8 cellular contexts compared by ENCODE assay signal in genomic region chr5:131423056-131423455, GRCh38.
DNase-seq lines count a peak whose midpoint lies in the region; ATAC-seq and TF ChIP-seq lines count a peak whose summit lies in the region.

No MANE protein-coding gene starts in this region.

- peaks cover 19% of the 10 kb centered on the region for H3K4me1 Mint-ChIP-seq in activated CD8-positive, alpha-beta T cell treated with anti-CD3 and anti-CD28 coated beads for 36 hours (ENCODE audit: low read depth)
- peaks cover 5% of the 10 kb centered on the region for H3K4me1 Mint-ChIP-seq in activated CD8-positive, alpha-beta T cell treated with anti-CD3 and anti-CD28 coated beads, Interleukin-2, amount 10 ng/mL, durations not matched to agents 7 days and 5 days (ENCODE audit: low read depth)

- intact Hi-C loops in activated CD8-positive, alpha-beta T cell treated with anti-CD3 and anti-CD28 coated beads for 36 hours (cut with micrococcal nuclease), result loop anchor here (10.0 kb wide), 1 partner anchor 582 kb away; no protein-coding TSS in a partner anchor

- peak overlapping the region; percentile 57 for H3K27ac Mint-ChIP-seq in activated CD8-positive, alpha-beta T cell treated with anti-CD3 and anti-CD28 coated beads for 36 hours
- H3K27ac Mint-ChIP-seq in activated CD8-positive, alpha-beta T cell treated with anti-CD3 and anti-CD28 coated beads, Interleukin-2, amount 10 ng/mL, durations not matched to agents 7 days and 5 days, result no peak overlapping the region

- POLR2A ChIA-PET in activated CD8-positive, alpha-beta T cell treated with anti-CD3 and anti-CD28 coated beads for 36 hours (lab: Charles Lee), result interaction anchor here (0.6 to 1.0 kb wide), 3 partner anchors 20 to 390 kb away, joined by 3 read pairs; no protein-coding TSS in a partner anchor
- POLR2A ChIA-PET in activated CD8-positive, alpha-beta T cell treated with anti-CD3 and anti-CD28 coated beads, Interleukin-2, amount 10 ng/mL, durations not matched to agents 7 days and 5 days (lab: Charles Lee), result no interaction called here

- H3K27me3 Mint-ChIP-seq in activated CD8-positive, alpha-beta T cell treated with anti-CD3 and anti-CD28 coated beads for 36 hours, result no peaks in the 10 kb centered on the region
- H3K27me3 Mint-ChIP-seq in activated CD8-positive, alpha-beta T cell treated with anti-CD3 and anti-CD28 coated beads, Interleukin-2, amount 10 ng/mL, durations not matched to agents 7 days and 5 days (ENCODE audit: low read depth), result no peaks in the 10 kb centered on the region

- no peak for ATAC-seq in activated CD8-positive, alpha-beta T cell treated with anti-CD3 and anti-CD28 coated beads for 36 hours
- ATAC-seq in activated CD8-positive, alpha-beta T cell treated with anti-CD3 and anti-CD28 coated beads, Interleukin-2, amount 10 ng/mL, durations not matched to agents 7 days and 5 days, result no peak
- ATAC-seq in GM18505 (IDR thresholded peaks at IDR 0.05; ENCODE audit: unreplicated experiment) (no peak), GM18868 (IDR thresholded peaks at IDR 0.05; ENCODE audit: unreplicated experiment) (no peak)

- H3K36me3 Mint-ChIP-seq in activated CD8-positive, alpha-beta T cell treated with anti-CD3 and anti-CD28 coated beads for 36 hours (ENCODE audit: low read depth), result peaks cover 27% of the 10 kb centered on the region
- H3K36me3 Mint-ChIP-seq in activated CD8-positive, alpha-beta T cell treated with anti-CD3 and anti-CD28 coated beads, Interleukin-2, amount 10 ng/mL, durations not matched to agents 7 days and 5 days (ENCODE audit: low read depth), result peaks cover 38% of the 10 kb centered on the region

- H3K4me3 Mint-ChIP-seq in activated CD8-positive, alpha-beta T cell treated with anti-CD3 and anti-CD28 coated beads for 36 hours, result no peak overlapping the region
- no peak overlapping the region for H3K4me3 Mint-ChIP-seq in activated CD8-positive, alpha-beta T cell treated with anti-CD3 and anti-CD28 coated beads, Interleukin-2, amount 10 ng/mL, durations not matched to agents 7 days and 5 days

- peak; percentile 50 for TF ChIP-seq CTCF in activated CD8-positive, alpha-beta T cell treated with anti-CD3 and anti-CD28 coated beads for 36 hours (IDR thresholded peaks at IDR 0.05)
- TF ChIP-seq CTCF in retinal pigment epithelial cell (conservative IDR thresholded peaks at IDR 0.05; ENCODE audit: low read depth, low read length), result peak; percentile 59

- TF ChIP-seq POLR2A in GM18505 (IDR thresholded peaks at IDR 0.05; ENCODE audit: borderline replicate concordance, extremely low read depth, insufficient read depth, insufficient read length), result no peak

- CTCF ChIA-PET in activated CD8-positive, alpha-beta T cell treated with anti-CD3 and anti-CD28 coated beads for 36 hours (lab: Charles Lee), result interaction anchor here (0.7 to 2.5 kb wide), 23 partner anchors 8 to 585 kb away, joined by 3 to 22 read pairs (median 4); no protein-coding TSS in a partner anchor
- CTCF ChIA-PET in activated CD8-positive, alpha-beta T cell treated with anti-CD3 and anti-CD28 coated beads, Interleukin-2, amount 10 ng/mL, durations not matched to agents 7 days and 5 days (lab: Charles Lee), result interaction anchor here (0.6 to 3.2 kb wide), 17 partner anchors 14 to 640 kb away, joined by 3 to 18 read pairs (median 4); no protein-coding TSS in a partner anchor

- H3K4me3 ChIP-seq in retinal pigment epithelial cell (ENCODE audit: low read length), result no peak overlapping the region

- no peaks in the 10 kb centered on the region for H3K9me3 Mint-ChIP-seq in activated CD8-positive, alpha-beta T cell treated with anti-CD3 and anti-CD28 coated beads for 36 hours
- no peaks in the 10 kb centered on the region for H3K9me3 Mint-ChIP-seq in activated CD8-positive, alpha-beta T cell treated with anti-CD3 and anti-CD28 coated beads, Interleukin-2, amount 10 ng/mL, durations not matched to agents 7 days and 5 days (ENCODE audit: insufficient read depth)

- no peak for DNase-seq in activated CD8-positive, alpha-beta T cell treated with anti-CD3 and anti-CD28 coated beads for 36 hours
- no peak for DNase-seq in activated CD8-positive, alpha-beta T cell treated with anti-CD3 and anti-CD28 coated beads, Interleukin-2, amount 10 ng/mL, durations not matched to agents 7 days and 5 days
- DNase-seq in NCI-H146 (lab: John Stamatoyannopoulos, UW) (peak; percentile 1), dermis microvascular lymphatic vessel endothelial cell (ENCODE audit: low read depth in 2 of 2) (peak; percentile 33 to 65), retinal pigment epithelial cell (ENCODE audit: low read depth) (no peak)
- DNase-seq in activated CD4-positive, alpha-beta T cell treated with anti-CD3 and anti-CD28 coated beads for 4 hours, result no peak

Comparison
In these comparisons a context has a peak if more than half of its experiments do, and no peak if none do; other contexts are left out.
1. DNase-seq: peak in NCI-H146 (single experiment) and dermis microvascular lymphatic vessel endothelial cell (2 of 2); none in activated CD8-positive, alpha-beta T cell treated with anti-CD3 and anti-CD28 coated beads for 36 hours (single experiment), activated CD8-positive, alpha-beta T cell treated with anti-CD3 and anti-CD28 coated beads, Interleukin-2, amount 10 ng/mL, durations not matched to agents 7 days and 5 days (single experiment), retinal pigment epithelial cell (single experiment) and activated CD4-positive, alpha-beta T cell treated with anti-CD3 and anti-CD28 coated beads for 4 hours (0 of 2).